8 cellular contexts compared by ENCODE assay signal in the genomic region with DNA sequence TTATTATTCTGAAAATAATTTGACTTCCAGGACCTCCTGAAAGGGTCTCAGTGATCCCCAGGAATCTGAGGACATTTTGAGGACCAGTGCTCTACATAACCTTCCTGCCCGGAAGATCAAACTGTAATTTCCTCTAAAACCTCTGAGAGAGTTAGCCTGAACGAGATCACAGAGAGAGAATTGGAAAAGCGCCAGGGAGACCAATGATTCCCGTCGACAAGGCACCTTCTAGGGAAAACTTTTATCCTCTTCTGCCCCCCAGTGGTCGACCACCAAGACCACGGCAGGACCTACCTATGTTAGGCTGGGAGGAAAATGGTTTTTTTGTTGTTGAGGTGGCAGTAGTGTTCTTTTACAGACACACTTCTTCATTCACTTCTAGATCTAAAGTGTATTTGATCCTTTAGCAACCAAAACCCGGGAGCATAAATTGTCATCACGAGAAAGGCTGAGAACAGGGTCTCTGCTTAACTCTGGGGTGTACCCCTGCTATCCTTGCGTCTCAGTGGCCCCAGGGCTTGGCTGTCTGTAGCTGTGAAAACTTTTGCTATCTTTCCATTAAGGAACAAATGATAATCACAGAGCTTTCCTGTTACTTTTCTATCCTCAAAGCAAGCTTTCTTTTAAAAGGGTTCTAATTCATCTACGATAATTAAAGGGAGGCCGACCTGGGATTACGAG.
DNase-seq lines count a peak whose midpoint lies in the region; ATAC-seq and TF ChIP-seq lines count a peak whose summit lies in the region.

No MANE protein-coding gene starts in this region.

- H3K27ac Mint-ChIP-seq in activated naive CD8-positive, alpha-beta T cell treated with anti-CD3 and anti-CD28 coated beads for 36 hours = no peak overlapping the region

- no peak overlapping the region for H3K27ac ChIP-seq in C4-2B

- peaks cover 14% of the 10 kb centered on the region for H3K9me3 Mint-ChIP-seq in activated naive CD8-positive, alpha-beta T cell treated with anti-CD3 and anti-CD28 coated beads for 36 hours

- peak; percentile 97 for ATAC-seq in Right ventricle myocardium superior (ENCODE audit: poor library complexity)
- no peak for ATAC-seq in HG03108 (IDR thresholded peaks at IDR 0.05; ENCODE audit: unreplicated experiment)
- ATAC-seq in GM18520 (IDR thresholded peaks at IDR 0.05; ENCODE audit: unreplicated experiment) = no peak

- intact Hi-C loops in Right ventricle myocardium superior (cut with DNase I) = loop anchor here (5.0 kb wide), 1 partner anchor 134 kb away; no protein-coding TSS in a partner anchor
- intact Hi-C loops in posterior cingulate gyrus (cut with DNase I) = loop anchor here (1.0 kb wide), 2 partner anchors 54 to 135 kb away; no protein-coding TSS in a partner anchor

- DNase-seq in HPDE6-E6E7 (ENCODE audit: extremely low spot score) (peak; percentile 79), NCI-H82 (lab: John Stamatoyannopoulos, UW) (peak; percentile 87), Right ventricle myocardium superior (peak; percentile 72), posterior cingulate gyrus (peak in 9 of 10 donors; percentile 38 to 92 (median 69))
- DNase-seq in activated naive CD8-positive, alpha-beta T cell treated with anti-CD3 and anti-CD28 coated beads for 36 hours = peak; percentile 58

- H3K4me3 Mint-ChIP-seq in activated naive CD8-positive, alpha-beta T cell treated with anti-CD3 and anti-CD28 coated beads for 36 hours = no peak overlapping the region

- peaks cover 4% of the 10 kb centered on the region for H3K36me3 Mint-ChIP-seq in activated naive CD8-positive, alpha-beta T cell treated with anti-CD3 and anti-CD28 coated beads for 36 hours

- peak; percentile 63 for TF ChIP-seq CTCF in C4-2B (conservative IDR thresholded peaks at IDR 0.05)

- H3K4me1 Mint-ChIP-seq in activated naive CD8-positive, alpha-beta T cell treated with anti-CD3 and anti-CD28 coated beads for 36 hours = peaks cover 8% of the 10 kb centered on the region

- H3K27me3 Mint-ChIP-seq in activated naive CD8-positive, alpha-beta T cell treated with anti-CD3 and anti-CD28 coated beads for 36 hours = peaks cover 5% of the 10 kb centered on the region
